Comparison of ENCODE assay signal across 1 cellular context in the genomic region with DNA sequence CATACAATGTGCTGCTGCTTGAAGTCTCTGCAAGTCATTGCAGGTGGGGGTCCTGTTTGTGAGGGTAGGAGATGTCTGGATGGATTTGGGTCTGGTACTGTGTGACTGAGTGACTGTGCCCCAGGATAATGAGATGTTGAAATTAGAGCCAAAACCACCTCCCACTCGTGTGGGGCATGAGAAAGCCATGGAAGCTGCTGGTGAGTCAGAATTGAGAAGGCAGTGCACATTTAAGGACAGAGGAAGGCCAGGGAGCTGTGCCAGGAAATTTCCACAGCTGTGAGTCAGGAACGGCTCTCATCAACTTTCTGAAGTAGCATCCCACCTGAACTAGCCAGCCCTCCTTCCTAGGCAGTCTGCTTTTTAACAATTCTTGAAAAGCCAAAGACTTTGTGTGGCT.
TF ChIP-seq lines count a peak whose summit lies in the region.

No MANE protein-coding gene starts in this region.

TF ChIP-seq in SK-N-SH, 30 proteins besides CTCF, POLR2A, EP300 and RAD21 (continued from another document):
- TF ChIP-seq JUND (IDR thresholded peaks at IDR 0.05) = peak; percentile 59; the same call in 1 of the 2 replicates
- TF ChIP-seq, protein P1, sequence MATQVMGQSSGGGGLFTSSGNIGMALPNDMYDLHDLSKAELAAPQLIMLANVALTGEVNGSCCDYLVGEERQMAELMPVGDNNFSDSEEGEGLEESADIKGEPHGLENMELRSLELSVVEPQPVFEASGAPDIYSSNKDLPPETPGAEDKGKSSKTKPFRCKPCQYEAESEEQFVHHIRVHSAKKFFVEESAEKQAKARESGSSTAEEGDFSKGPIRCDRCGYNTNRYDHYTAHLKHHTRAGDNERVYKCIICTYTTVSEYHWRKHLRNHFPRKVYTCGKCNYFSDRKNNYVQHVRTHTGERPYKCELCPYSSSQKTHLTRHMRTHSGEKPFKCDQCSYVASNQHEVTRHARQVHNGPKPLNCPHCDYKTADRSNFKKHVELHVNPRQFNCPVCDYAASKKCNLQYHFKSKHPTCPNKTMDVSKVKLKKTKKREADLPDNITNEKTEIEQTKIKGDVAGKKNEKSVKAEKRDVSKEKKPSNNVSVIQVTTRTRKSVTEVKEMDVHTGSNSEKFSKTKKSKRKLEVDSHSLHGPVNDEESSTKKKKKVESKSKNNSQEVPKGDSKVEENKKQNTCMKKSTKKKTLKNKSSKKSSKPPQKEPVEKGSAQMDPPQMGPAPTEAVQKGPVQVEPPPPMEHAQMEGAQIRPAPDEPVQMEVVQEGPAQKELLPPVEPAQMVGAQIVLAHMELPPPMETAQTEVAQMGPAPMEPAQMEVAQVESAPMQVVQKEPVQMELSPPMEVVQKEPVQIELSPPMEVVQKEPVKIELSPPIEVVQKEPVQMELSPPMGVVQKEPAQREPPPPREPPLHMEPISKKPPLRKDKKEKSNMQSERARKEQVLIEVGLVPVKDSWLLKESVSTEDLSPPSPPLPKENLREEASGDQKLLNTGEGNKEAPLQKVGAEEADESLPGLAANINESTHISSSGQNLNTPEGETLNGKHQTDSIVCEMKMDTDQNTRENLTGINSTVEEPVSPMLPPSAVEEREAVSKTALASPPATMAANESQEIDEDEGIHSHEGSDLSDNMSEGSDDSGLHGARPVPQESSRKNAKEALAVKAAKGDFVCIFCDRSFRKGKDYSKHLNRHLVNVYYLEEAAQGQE (IDR thresholded peaks at IDR 0.05; ENCODE audit: low read depth, low read length) = no peak
- TF ChIP-seq, protein P2, sequence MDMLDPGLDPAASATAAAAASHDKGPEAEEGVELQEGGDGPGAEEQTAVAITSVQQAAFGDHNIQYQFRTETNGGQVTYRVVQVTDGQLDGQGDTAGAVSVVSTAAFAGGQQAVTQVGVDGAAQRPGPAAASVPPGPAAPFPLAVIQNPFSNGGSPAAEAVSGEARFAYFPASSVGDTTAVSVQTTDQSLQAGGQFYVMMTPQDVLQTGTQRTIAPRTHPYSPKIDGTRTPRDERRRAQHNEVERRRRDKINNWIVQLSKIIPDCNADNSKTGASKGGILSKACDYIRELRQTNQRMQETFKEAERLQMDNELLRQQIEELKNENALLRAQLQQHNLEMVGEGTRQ (IDR thresholded peaks at IDR 0.05; ENCODE audit: borderline replicate concordance, low read depth, low read length) = no peak
- TF ChIP-seq GABPA (IDR thresholded peaks at IDR 0.05; ENCODE audit: low read depth) = no peak
- peak; percentile 66 for TF ChIP-seq TCF12 (IDR thresholded peaks at IDR 0.05)
- peak; percentile 89 for TF ChIP-seq NFIC (IDR thresholded peaks at IDR 0.05; ENCODE audit: borderline replicate concordance)
- TF ChIP-seq MEF2A (IDR thresholded peaks at IDR 0.05; ENCODE audit: borderline replicate concordance, low read depth) = no peak
- no peak for TF ChIP-seq CHD2 (IDR thresholded peaks at IDR 0.05; ENCODE audit: low read length, partially characterized antibody)
- TF ChIP-seq RFX5 (IDR thresholded peaks at IDR 0.05; ENCODE audit: low read length) = no peak
- no peak for TF ChIP-seq RXRA (IDR thresholded peaks at IDR 0.05; ENCODE audit: borderline replicate concordance, low read depth)
- no peak for TF ChIP-seq TAF1 (IDR thresholded peaks at IDR 0.05; ENCODE audit: borderline replicate concordance, low read depth, low read length)
- TF ChIP-seq MXI1 (IDR thresholded peaks at IDR 0.05; ENCODE audit: low read depth, low read length) = no peak
- TF ChIP-seq EZH2phosphoT487 (IDR thresholded peaks at IDR 0.05; ENCODE audit: borderline replicate concordance, low read depth) = no peak
- TF ChIP-seq RCOR1 (IDR thresholded peaks at IDR 0.05; ENCODE audit: low read length) = no peak
